Comparison of ENCODE assay signal across 1 cellular context in genomic region chr11:60984149-60984548, GRCh38.
TF ChIP-seq lines count a peak whose summit lies in the region.

No MANE protein-coding gene starts in this region.

TF ChIP-seq in K562, 482 proteins besides CTCF, POLR2A, EP300 and RAD21:
- peak; percentile 55; the same call in 1 of the 2 replicates for TF ChIP-seq ZNF316 (IDR thresholded peaks at IDR 0.05)
- TF ChIP-seq MAFG (tag; conservative IDR thresholded peaks at IDR 0.05): 0 out of 2 replicates have a peak, but pooled peaks have one; percentile 22
- no peak for TF ChIP-seq E2F5 (CRISPR knock-in tag; IDR thresholded peaks at IDR 0.05)
